ENCODE assay signal across 22 cellular contexts in the genomic region with DNA sequence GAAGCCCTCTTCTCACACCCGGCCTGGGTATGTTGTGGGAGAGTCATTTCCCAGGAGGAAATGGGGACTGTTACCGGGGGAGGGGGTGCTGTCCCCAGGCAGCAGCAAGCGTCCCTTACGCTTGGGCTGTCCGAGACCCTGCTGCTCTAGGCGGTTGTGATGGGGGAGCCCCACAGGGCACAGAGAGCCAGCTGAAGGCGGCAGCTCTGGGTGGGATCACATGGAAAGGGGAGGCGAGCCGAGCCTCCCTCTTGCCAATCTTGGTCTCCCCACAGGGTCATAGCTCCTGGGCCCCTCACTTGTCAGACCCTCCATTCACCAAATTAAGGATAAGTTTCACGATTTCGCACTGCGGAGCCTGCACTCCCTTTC. TPM values are rescaled to one million over a fixed set of nuclear protein-coding genes. Genes with fewer than 3 reads are reported as not detected.
A peak's percentile ranks its signal among the peaks of the same experiment; 100 is the strongest.
DNase-seq lines count a peak whose midpoint lies in the region; ATAC-seq lines count a peak whose summit lies in the region.
"Had no signal": no experiment of that assay in that cellular context is flagged by ENCODE, and none has a peak within 500 bp of the region (broad histone marks: within the 10 kb centered on the region; RNA-seq: fewer than 3 reads in every experiment).

No MANE protein-coding gene starts in this region.

- no peaks in the 10 kb centered on the region for H3K9me3 ChIP-seq in T-helper 17 cell (ENCODE audit: control insufficient read depth, low read length, poor library complexity, severe bottlenecking)
- H3K9me3 ChIP-seq: BLaER1 treated with 17β-estradiol and CSF1 and Interleukin-3, amounts not matched to agents 10 nM and 100 nM; SJSA1 had no signal

- DNase-seq in activated T-cell treated with anti-CD3 and anti-CD28 coated beads, Interleukin-2, amount 50 U/mL, for 24 hours, result no peak
- no peak for DNase-seq in activated T-cell treated with anti-CD3 and anti-CD28 coated beads, Interleukin-2, amount 50 U/mL, for 72 hours
- DNase-seq in T-helper 17 cell (no peak), left lobe of liver (ENCODE audit: low spot score) (peak; percentile 34), DMS 273 treated with DMSO at 0.1 percent for 48 hours (lab: John Stamatoyannopoulos, UW) (no peak), NCI-H1417 (lab: John Stamatoyannopoulos, UW) (no peak)
- no peak for DNase-seq in stimulated activated effector memory CD8-positive, alpha-beta T cell treated with anti-CD3 and anti-CD28 coated beads, Interleukin-12 subunit alpha, Interleukin-12 subunit beta, amount 100 ng/mL, for 72 hours (ENCODE audit: low spot score in 2 of 2)
- DNase-seq: 8988T; CD8-positive, alpha-beta T cell; GDM1; NCI-H1105; NCI-H1694; NCI-H2081; NCI-H2171; NCI-H345; NCI-H524; NCI-H774 had no signal

- H3K27me3 Mint-ChIP-seq in activated T-cell treated with anti-CD3 and anti-CD28 coated beads, Interleukin-2, amount 50 U/mL, for 24 hours, result no peaks in the 10 kb centered on the region
- H3K27me3 Mint-ChIP-seq in activated T-cell treated with anti-CD3 and anti-CD28 coated beads, Interleukin-2, amount 50 U/mL, for 72 hours (ENCODE audit: low read depth), result no peaks in the 10 kb centered on the region
- no peaks in the 10 kb centered on the region for H3K27me3 Mint-ChIP-seq in T-helper 17 cell
- H3K27me3 Mint-ChIP-seq: IgD-negative memory B cell had no signal

- no peaks in the 10 kb centered on the region for H3K9me3 Mint-ChIP-seq in activated T-cell treated with anti-CD3 and anti-CD28 coated beads, Interleukin-2, amount 50 U/mL, for 24 hours
- H3K9me3 Mint-ChIP-seq in activated T-cell treated with anti-CD3 and anti-CD28 coated beads, Interleukin-2, amount 50 U/mL, for 72 hours, result no peaks in the 10 kb centered on the region
- H3K9me3 Mint-ChIP-seq in stimulated activated effector memory CD8-positive, alpha-beta T cell treated with anti-CD3 and anti-CD28 coated beads, Interleukin-12 subunit alpha, Interleukin-12 subunit beta, amount 100 ng/mL, for 72 hours, result no peaks in the 10 kb centered on the region
- H3K9me3 Mint-ChIP-seq: CD8-positive, alpha-beta T cell; IgD-negative memory B cell had no signal

- peaks cover 75% of the 10 kb centered on the region for H3K36me3 Mint-ChIP-seq in activated T-cell treated with anti-CD3 and anti-CD28 coated beads, Interleukin-2, amount 50 U/mL, for 24 hours (ENCODE audit: low read depth)
- peaks cover 1 to 3% of the 10 kb centered on the region in 2 donors for H3K36me3 Mint-ChIP-seq in activated T-cell treated with anti-CD3 and anti-CD28 coated beads, Interleukin-2, amount 50 U/mL, for 72 hours (ENCODE audit: insufficient read depth in 2 of 2)
- peaks cover 3% of the 10 kb centered on the region for H3K36me3 Mint-ChIP-seq in T-helper 17 cell (ENCODE audit: low read depth)
- H3K36me3 Mint-ChIP-seq in stimulated activated effector memory CD8-positive, alpha-beta T cell treated with anti-CD3 and anti-CD28 coated beads, Interleukin-12 subunit alpha, Interleukin-12 subunit beta, amount 100 ng/mL, for 72 hours, result peaks cover 72% of the 10 kb centered on the region

- no peaks in the 10 kb centered on the region for H3K4me1 Mint-ChIP-seq in activated T-cell treated with anti-CD3 and anti-CD28 coated beads, Interleukin-2, amount 50 U/mL, for 24 hours (ENCODE audit: low read depth)
- no peaks in the 10 kb centered on the region for H3K4me1 Mint-ChIP-seq in activated T-cell treated with anti-CD3 and anti-CD28 coated beads, Interleukin-2, amount 50 U/mL, for 72 hours (ENCODE audit: low read depth)
- no peaks in the 10 kb centered on the region for H3K4me1 Mint-ChIP-seq in T-helper 17 cell
- no peaks in the 10 kb centered on the region for H3K4me1 Mint-ChIP-seq in stimulated activated effector memory CD8-positive, alpha-beta T cell treated with anti-CD3 and anti-CD28 coated beads, Interleukin-12 subunit alpha, Interleukin-12 subunit beta, amount 100 ng/mL, for 72 hours

- ATAC-seq in activated T-cell treated with anti-CD3 and anti-CD28 coated beads, Interleukin-2, amount 50 U/mL, for 72 hours (replicated peaks in 1 of 2), result no peak
- no peak for ATAC-seq in T-helper 17 cell
- ATAC-seq in left lobe of liver, result no peak
- no peak for ATAC-seq in stimulated activated effector memory CD8-positive, alpha-beta T cell treated with anti-CD3 and anti-CD28 coated beads, Interleukin-12 subunit alpha, Interleukin-12 subunit beta, amount 100 ng/mL, for 72 hours
- ATAC-seq: CD8-positive, alpha-beta T cell had no signal

- no peak overlapping the region for H3K4me3 Mint-ChIP-seq in activated T-cell treated with anti-CD3 and anti-CD28 coated beads, Interleukin-2, amount 50 U/mL, for 24 hours
- H3K4me3 Mint-ChIP-seq in activated T-cell treated with anti-CD3 and anti-CD28 coated beads, Interleukin-2, amount 50 U/mL, for 72 hours, result no peak overlapping the region
- H3K4me3 Mint-ChIP-seq in T-helper 17 cell, result no peak overlapping the region
- H3K4me3 Mint-ChIP-seq in stimulated activated effector memory CD8-positive, alpha-beta T cell treated with anti-CD3 and anti-CD28 coated beads, Interleukin-12 subunit alpha, Interleukin-12 subunit beta, amount 100 ng/mL, for 72 hours, result no peak overlapping the region
- H3K4me3 Mint-ChIP-seq: CD8-positive, alpha-beta T cell; IgD-negative memory B cell had no signal

- peak overlapping the region; percentile 9 for H3K27ac Mint-ChIP-seq in activated T-cell treated with anti-CD3 and anti-CD28 coated beads, Interleukin-2, amount 50 U/mL, for 24 hours
- no peak overlapping the region for H3K27ac Mint-ChIP-seq in activated T-cell treated with anti-CD3 and anti-CD28 coated beads, Interleukin-2, amount 50 U/mL, for 72 hours
- peak overlapping the region; percentile 41 for H3K27ac Mint-ChIP-seq in T-helper 17 cell
- H3K27ac Mint-ChIP-seq in stimulated activated effector memory CD8-positive, alpha-beta T cell treated with anti-CD3 and anti-CD28 coated beads, Interleukin-12 subunit alpha, Interleukin-12 subunit beta, amount 100 ng/mL, for 72 hours, result peak overlapping the region; percentile 46
- H3K27ac Mint-ChIP-seq: CD8-positive, alpha-beta T cell had no signal

RNA-seq across cellular contexts. Expression of gene EPN1, which starts 22.0 kb away (rescaled TPM):
- 10 to 100 TPM; 33.8 to 40.5 TPM for total RNA-seq in activated T-cell treated with anti-CD3 and anti-CD28 coated beads, Interleukin-2, amount 50 U/mL, for 72 hours
- total RNA-seq in T-helper 17 cell, result 10 to 100 TPM; 42.5 to 44.1 TPM
- total RNA-seq in left lobe of liver, result 148 TPM

RNA-seq across cellular contexts. Expression of gene NLRP9, which starts 41.1 kb away (rescaled TPM):
- total RNA-seq in activated T-cell treated with anti-CD3 and anti-CD28 coated beads, Interleukin-2, amount 50 U/mL, for 72 hours, result not detected
- total RNA-seq in T-helper 17 cell (not detected), left lobe of liver (not detected)
- total RNA-seq: CD8-positive, alpha-beta T cell; H1; OCI-LY7; SJSA1 had no signal

RNA-seq across cellular contexts. Expression of gene U2AF2, which starts 42.2 kb away (rescaled TPM):
- total RNA-seq in activated T-cell treated with anti-CD3 and anti-CD28 coated beads, Interleukin-2, amount 50 U/mL, for 72 hours, result 100 to 1,000 TPM; 128 to 137 TPM
- total RNA-seq in T-helper 17 cell, result 100 to 1,000 TPM; 248 to 258 TPM
- 61.7 TPM for total RNA-seq in left lobe of liver

RNA-seq across cellular contexts. Expression of gene CCDC106, which starts 49.0 kb away (rescaled TPM):
- 10 to 100 TPM; 13.8 to 21.7 TPM for total RNA-seq in activated T-cell treated with anti-CD3 and anti-CD28 coated beads, Interleukin-2, amount 50 U/mL, for 72 hours
- 1 to 10 TPM; 1.1 to 1.6 TPM for total RNA-seq in T-helper 17 cell
- total RNA-seq in left lobe of liver, result 13.5 TPM

RNA-seq across cellular contexts. Expression of gene ZNF581, which starts 53.6 kb away (rescaled TPM):
- total RNA-seq in activated T-cell treated with anti-CD3 and anti-CD28 coated beads, Interleukin-2, amount 50 U/mL, for 72 hours, result 10 to 100 TPM; 43.1 to 50.7 TPM
- 10 to 100 TPM; 24.7 to 26.3 TPM for total RNA-seq in T-helper 17 cell
- total RNA-seq in left lobe of liver, result 6.1 TPM
